In the genomic region with DNA sequence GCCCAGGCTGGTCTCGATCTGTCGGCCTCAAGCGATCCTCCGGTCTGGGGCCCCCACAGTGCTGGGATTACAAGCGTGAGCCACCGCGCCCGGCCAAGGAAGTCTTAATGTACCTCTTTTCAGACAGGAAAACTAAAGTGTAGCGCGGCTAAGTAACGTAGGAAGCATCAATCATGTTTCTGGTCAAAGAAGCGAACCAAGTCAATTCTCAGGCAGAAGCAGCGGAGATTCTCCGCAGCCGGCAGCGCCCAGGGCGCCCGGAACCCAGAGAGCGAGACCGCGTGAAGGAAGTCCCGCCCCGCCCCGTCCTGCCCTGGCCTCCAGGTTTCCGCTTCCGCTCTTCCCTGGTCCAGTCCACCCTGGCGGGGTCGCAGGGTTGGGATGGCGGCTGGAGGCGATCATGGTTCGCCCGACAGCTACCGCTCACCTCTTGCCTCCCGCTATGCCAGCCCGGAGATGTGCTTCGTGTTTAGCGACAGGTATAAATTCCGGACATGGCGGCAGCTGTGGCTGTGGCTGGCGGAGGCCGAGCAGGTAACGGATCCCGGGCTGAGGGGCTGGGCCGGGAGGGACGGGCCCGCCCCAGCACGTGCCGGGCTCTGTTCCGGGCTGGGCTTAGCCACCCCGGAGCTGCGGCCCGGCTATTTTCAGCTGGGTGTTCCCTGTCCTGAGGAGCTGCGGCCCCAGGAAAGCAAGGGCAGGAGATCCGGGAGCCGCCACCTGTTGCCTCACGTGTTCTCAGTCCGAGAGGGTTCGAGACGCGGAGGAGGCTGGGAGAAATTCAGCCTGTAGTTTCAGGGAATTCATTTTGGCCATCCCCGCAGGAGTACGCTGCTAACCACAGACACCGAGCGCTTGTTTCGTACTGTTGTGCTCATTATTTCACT, we compare ENCODE assay signal across 8 cellular contexts. TPM values are rescaled to one million over a fixed set of nuclear protein-coding genes. Genes with fewer than 3 reads are reported as not detected.
DNase-seq lines count a peak whose midpoint lies in the region; ATAC-seq and TF ChIP-seq lines count a peak whose summit lies in the region.

Gene ADSL (plus strand): TSS at position 323 of the 887 bp plus-strand sequence. CDS start 59 bp downstream, at position 382.

- H3K36me3 ChIP-seq in parathyroid adenoma (ENCODE audit: control insufficient read depth, insufficient read depth, low read length) (no peaks in the 10 kb centered on the region), thyroid gland (peaks cover 5 to 13% of the 10 kb centered on the region in 2 donors)

- TF ChIP-seq POLR2A in NB4 (IDR thresholded peaks at IDR 0.05; ENCODE audit: extremely low read depth, insufficient read length) (peak; percentile 96), thyroid gland (IDR thresholded peaks at IDR 0.05) (peak in 1 of 2 donors; percentile 78)

- peak within 1 kb of the TSS; percentile 87 for H3K4me2 ChIP-seq in parathyroid adenoma (ENCODE audit: low read length)

- H3K79me2 ChIP-seq in parathyroid adenoma = no peaks in the 10 kb centered on the region

- H3K4me1 ChIP-seq in parathyroid adenoma (peaks cover 3% of the 10 kb centered on the region), thyroid gland (peaks cover 15 to 22% of the 10 kb centered on the region in 2 donors)

- intact Hi-C loops in Right ventricle myocardium inferior (cut with DNase I) = loop anchor here (2.0 to 5.0 kb wide), 3 partner anchors 169 to 812 kb away; partner anchors contain the start of gene TNRC6B
- intact Hi-C loops in thyroid gland (cut with DNase I) = loop anchor here (5.0 kb wide), 2 partner anchors 299 to 814 kb away; partner anchors contain the start of gene RPS19BP1

- H3K27ac ChIP-seq in parathyroid adenoma (peak within 1 kb of the TSS; percentile 75), thyroid gland (peak within 1 kb of the TSS; percentile 37 to 60 (median 59))

- H3K9me3 ChIP-seq in parathyroid adenoma (ENCODE audit: control insufficient read depth, low read length) = no peaks in the 10 kb centered on the region
- no peaks in the 10 kb centered on the region for H3K9me3 ChIP-seq in thyroid gland

- H3K4me3 ChIP-seq in NB4 (ENCODE audit: low read depth, low read length) = peak within 1 kb of the TSS; percentile 82
- H3K4me3 ChIP-seq in parathyroid adenoma (ENCODE audit: low read depth, low read length) = peak within 1 kb of the TSS; percentile 88
- H3K4me3 ChIP-seq in thyroid gland (replicated peaks in 1 of 3) = peak within 1 kb of the TSS; percentile 42 to 62 (median 57)

- TF ChIP-seq CTCF in NB4 (IDR thresholded peaks at IDR 0.05; ENCODE audit: low read depth, low read length) = no peak
- TF ChIP-seq CTCF in parathyroid adenoma (IDR thresholded peaks at IDR 0.05) = no peak
- peak in 3 of 6 experiments; percentile 14 to 17 (median 15) for TF ChIP-seq CTCF in thyroid gland (IDR thresholded peaks at IDR 0.05)

- POLR2A ChIA-PET in HEK293T (lab: Yijun Ruan, JAX) = interaction anchor here (0.6 to 5.1 kb wide), 20 partner anchors 10 to 605 kb away, joined by 3 to 47 read pairs (median 4); partner anchors contain the start of gene TNRC6B

- no peak within 1 kb of the TSS for H3K9ac ChIP-seq in parathyroid adenoma

- DNase-seq in GM04503 (ENCODE audit: low read depth) = peak; percentile 40
- peak; percentile 93 for DNase-seq in HEK293T (ENCODE audit: extremely low spot score)
- peak; percentile 92 for DNase-seq in NB4 (ENCODE audit: low read depth)
- peak; percentile 16 to 79 for DNase-seq in SW 1271 (lab: John Stamatoyannopoulos, UW)
- DNase-seq in activated naive CD8-positive, alpha-beta T cell treated with anti-CD3 and anti-CD28 coated beads, Interleukin-2, amount 50 U/mL, for 16 hours (ENCODE audit: low read depth, low spot score) = peak; percentile 75
- DNase-seq in Right ventricle myocardium inferior (ENCODE audit: missing footprints) = peak; percentile 94
- DNase-seq in thyroid gland = peak; percentile 87 to 89

- CTCF ChIA-PET in HEK293T (lab: Yijun Ruan, JAX) = interaction anchor here (0.6 kb wide), 1 partner anchor 616 kb away, joined by 4 read pairs; no protein-coding TSS in a partner anchor

- peak within 1 kb of the TSS; percentile 84 for H2AFZ ChIP-seq in parathyroid adenoma

- WGBS in thyroid gland, 2 donors = 0 to 2% methylated on average over 17 to 20 of the region's 65 CpGs

- no peaks in the 10 kb centered on the region for H3K27me3 ChIP-seq in parathyroid adenoma (ENCODE audit: control insufficient read depth, insufficient read depth, low read length)
- H3K27me3 ChIP-seq in thyroid gland = no peaks in the 10 kb centered on the region

- ATAC-seq in Right ventricle myocardium inferior = peak; percentile 98

TF ChIP-seq in HEK293T, 16 proteins besides CTCF, POLR2A, EP300 and RAD21:
- TF ChIP-seq L3MBTL2 (conservative IDR thresholded peaks at IDR 0.05) = peak; percentile 91
- no peak for TF ChIP-seq ZNF384 (IDR thresholded peaks at IDR 0.05)
- TF ChIP-seq BHLHE40 (IDR thresholded peaks at IDR 0.05; ENCODE audit: borderline replicate concordance) = peak; percentile 50; the same call in 1 of the 2 replicates
- peak; percentile 73 for TF ChIP-seq PKNOX1 (IDR thresholded peaks at IDR 0.05)
- TF ChIP-seq ELF4 (IDR thresholded peaks at IDR 0.05) = peak; percentile 87; the same call in 1 of the 2 replicates
- TF ChIP-seq SP1 (IDR thresholded peaks at IDR 0.05) = no peak

RNA-seq across cellular contexts. Expression of gene ADSL, which starts in this region (rescaled TPM):
- total RNA-seq in Right ventricle myocardium inferior (55.3 TPM), thyroid gland (10 to 100 TPM; 49.0 to 69.4 (median 60.1) TPM)

Comparison
In these comparisons a context has a peak if more than half of its experiments do, and no peak if none do; other contexts are left out.
1. Peak in every context shown above with its lines: DNase-seq, ATAC-seq, H3K4me3 ChIP-seq and H3K27ac ChIP-seq.
2. DNase-seq: peak in every context shown above with its lines; median percentile 94 in Right ventricle myocardium inferior; 93 in HEK293T; 92 in NB4; 88 in thyroid gland; 75 in activated naive CD8-positive, alpha-beta T cell treated with anti-CD3 and anti-CD28 coated beads, Interleukin-2, amount 50 U/mL, for 16 hours; 48 in SW 1271; 40 in GM04503.